Comparison of ENCODE assay signal across 8 cellular contexts in genomic region chr6:43020847-43021246, GRCh38. TPM values are rescaled to one million over a fixed set of nuclear protein-coding genes. Genes with fewer than 3 reads are reported as not detected.
DNase-seq lines count a peak whose midpoint lies in the region; ATAC-seq and TF ChIP-seq lines count a peak whose summit lies in the region.

No MANE protein-coding gene starts in this region.

- H3K9me3 ChIP-seq in ES-I3 (ENCODE audit: control insufficient read depth, insufficient read depth, low read length) (no peaks in the 10 kb centered on the region), OCI-LY1 (ENCODE audit: low read length) (no peaks in the 10 kb centered on the region), neuron (ENCODE audit: low read length) (no peaks in the 10 kb centered on the region)

- H3K79me2 ChIP-seq in OCI-LY1 (ENCODE audit: insufficient read depth, low read length), result peaks cover 14% of the 10 kb centered on the region; the same call in 1 of the 2 replicates

- peak overlapping the region; percentile 89 for H3K4me3 Mint-ChIP-seq in endothelial cell (ENCODE audit: unreplicated experiment)

- H3K4me3 ChIP-seq in OCI-LY1 (ENCODE audit: low read depth, low read length, poor library complexity, severe bottlenecking) (peak overlapping the region; percentile 98), neuron (ENCODE audit: low read length) (peak overlapping the region; percentile 98)

- H3F3A ChIP-seq in OCI-LY1 (ENCODE audit: insufficient read depth, low read length), result no peaks in the 10 kb centered on the region

- TF ChIP-seq CTCF in OCI-LY1 (IDR thresholded peaks at IDR 0.05; ENCODE audit: low read length) (no peak), endothelial cell (IDR thresholded peaks at IDR 0.05; ENCODE audit: unreplicated experiment) (no peak)

- H3K4me1 ChIP-seq in ES-I3 (ENCODE audit: insufficient read depth, low read length) (no peaks in the 10 kb centered on the region), OCI-LY1 (ENCODE audit: insufficient read depth, low read length, severe bottlenecking) (peaks cover 21% of the 10 kb centered on the region), neuron (ENCODE audit: insufficient read depth, low read length) (peaks cover 9% of the 10 kb centered on the region)

- peak overlapping the region; percentile 74 for H3K27ac Mint-ChIP-seq in endothelial cell (ENCODE audit: unreplicated experiment)

- H3K27me3 ChIP-seq in OCI-LY1 (ENCODE audit: insufficient read depth, low read length), result no peaks in the 10 kb centered on the region
- H3K27me3 ChIP-seq in neuron (ENCODE audit: insufficient read depth, low read length), result no peaks in the 10 kb centered on the region

- peaks cover 14% of the 10 kb centered on the region for H3K27me3 Mint-ChIP-seq in endothelial cell (ENCODE audit: unreplicated experiment)

- peak overlapping the region; percentile 49 for H3K27ac ChIP-seq in OCI-LY1 (ENCODE audit: low read depth, low read length, poor library complexity, severe bottlenecking)

- H3K36me3 ChIP-seq in ES-I3 (ENCODE audit: insufficient read depth, low read length), result peaks cover 17% of the 10 kb centered on the region
- H3K36me3 ChIP-seq in OCI-LY1 (ENCODE audit: insufficient read depth, low read length), result peaks cover 57% of the 10 kb centered on the region
- H3K36me3 ChIP-seq in neuron (ENCODE audit: insufficient read depth, low read length), result peaks cover 50% of the 10 kb centered on the region

- no peaks in the 10 kb centered on the region for H3K9me3 Mint-ChIP-seq in endothelial cell (ENCODE audit: unreplicated experiment)

- H2AFZ ChIP-seq in OCI-LY1 (ENCODE audit: low read length) (no peak overlapping the region), neuron (ENCODE audit: low read depth, low read length) (peak overlapping the region; percentile 85)

- peak overlapping the region; percentile 99 for H3K9ac ChIP-seq in ES-I3 (ENCODE audit: low read depth, low read length)
- H3K9ac ChIP-seq in OCI-LY1 (ENCODE audit: low read length), result peak overlapping the region; percentile 98

- DNase-seq in endothelial cell (ENCODE audit: low spot score) (no peak), NCI-H2081 (lab: John Stamatoyannopoulos, UW) (no peak), SIG-M5 treated with dmso at 0.1 percent for 504 hours (lab: John Stamatoyannopoulos, UW; ENCODE audit: unreplicated experiment) (no peak)

- H3K9me2 ChIP-seq in OCI-LY1 (ENCODE audit: low read depth, low read length), result no peaks in the 10 kb centered on the region

- H3K4me2 ChIP-seq in OCI-LY1 (ENCODE audit: low read length), result peak overlapping the region; percentile 79

- ATAC-seq in HG03095 (IDR thresholded peaks at IDR 0.05; ENCODE audit: unreplicated experiment) (no peak), HG03442 (IDR thresholded peaks at IDR 0.05; ENCODE audit: unreplicated experiment) (no peak)

- H3K36me3 Mint-ChIP-seq in endothelial cell (ENCODE audit: low read depth, unreplicated experiment), result peaks cover 30% of the 10 kb centered on the region

- H3K4me1 Mint-ChIP-seq in endothelial cell (ENCODE audit: unreplicated experiment), result peaks cover 50% of the 10 kb centered on the region

- no peaks in the 10 kb centered on the region for H4K20me1 ChIP-seq in OCI-LY1 (ENCODE audit: insufficient read depth, low read length)

RNA-seq across cellular contexts. Expression of gene RRP36, which starts 0.6 kb away (rescaled TPM):
- 82.1 TPM for total RNA-seq in endothelial cell (ENCODE audit: unreplicated experiment)

RNA-seq across cellular contexts. Expression of gene KLHDC3, which starts 6.8 kb away (rescaled TPM):
- 154 TPM for total RNA-seq in endothelial cell (ENCODE audit: unreplicated experiment)

RNA-seq across cellular contexts. Expression of gene MEA1, which starts 7.1 kb away (rescaled TPM):
- 61.0 TPM for total RNA-seq in endothelial cell (ENCODE audit: unreplicated experiment)

RNA-seq across cellular contexts. Expression of gene CUL7, which starts 32.8 kb away (rescaled TPM):
- 42.2 TPM for total RNA-seq in endothelial cell (ENCODE audit: unreplicated experiment)

RNA-seq across cellular contexts. Expression of gene PPP2R5D, which starts 36.5 kb away (rescaled TPM):
- total RNA-seq in endothelial cell (ENCODE audit: unreplicated experiment), result 58.0 TPM
